Comparison of ENCODE assay signal across 10 cellular contexts in the genomic region with DNA sequence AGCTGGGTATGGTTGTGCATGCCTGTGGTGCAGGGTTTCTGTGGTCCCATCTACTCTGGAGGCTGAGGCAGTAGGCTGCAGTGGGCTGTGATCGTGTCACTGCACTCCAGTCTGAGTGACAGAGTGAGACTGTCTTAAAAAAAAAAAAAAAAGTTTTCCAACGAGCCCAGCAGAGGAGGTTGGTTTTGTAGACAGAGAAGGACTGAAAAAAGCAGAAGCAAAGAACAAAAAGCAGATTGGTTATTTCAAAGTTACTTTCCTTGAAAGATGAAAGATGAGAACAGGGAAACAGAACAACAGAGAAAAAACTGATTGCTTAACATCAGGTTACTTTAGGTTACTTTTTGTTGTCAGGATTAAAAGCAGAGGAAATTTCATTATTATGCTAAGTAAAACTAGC.
DNase-seq lines count a peak whose midpoint lies in the region; ATAC-seq and TF ChIP-seq lines count a peak whose summit lies in the region.
"Had no signal": no experiment of that assay in that cellular context is flagged by ENCODE, and none has a peak within 500 bp of the region (broad histone marks: within the 10 kb centered on the region; RNA-seq: fewer than 3 reads in every experiment).

No MANE protein-coding gene starts in this region.

- peak; percentile 32 to 77 (median 46) for ATAC-seq in T-cell (replicated peaks in 1 of 4)
- peak in 3 of 4 donors; percentile 12 to 40 (median 29) for ATAC-seq in heart left ventricle
- no peak for ATAC-seq in GM18505 (IDR thresholded peaks at IDR 0.05; ENCODE audit: unreplicated experiment)

- peak overlapping the region in 3 of 12 donors; percentile 12 to 68 (median 42) for H3K27ac ChIP-seq in heart left ventricle
- peak overlapping the region; percentile 32 to 75 (median 61) for H3K27ac ChIP-seq in transverse colon

- peaks cover 54% of the 10 kb centered on the region for H3K36me3 Mint-ChIP-seq in activated naive CD4-positive, alpha-beta T cell treated with anti-CD3 and anti-CD28 coated beads, Interleukin-2, amount 10 ng/mL, durations not matched to agents 7 days and 5 days
- H3K36me3 Mint-ChIP-seq in T-cell, result no peaks in the 10 kb centered on the region

- in situ Hi-C loops in transverse colon (cut with MboI; ENCODE audit: low pct_ligation_motif_present in 1 of 4, low pct_unique_long_range_greater_than_20kb in 1 of 4, low sequenced_read_pairs in 3 of 4), result no loop called here

- peak overlapping the region; percentile 31 for H3K4me3 Mint-ChIP-seq in activated naive CD4-positive, alpha-beta T cell treated with anti-CD3 and anti-CD28 coated beads, Interleukin-2, amount 10 ng/mL, durations not matched to agents 7 days and 5 days
- H3K4me3 Mint-ChIP-seq in T-cell, result peak overlapping the region in 1 of 3 donors; percentile 50

- H3K4me1 Mint-ChIP-seq in activated naive CD4-positive, alpha-beta T cell treated with anti-CD3 and anti-CD28 coated beads, Interleukin-2, amount 10 ng/mL, durations not matched to agents 7 days and 5 days, result peaks cover 90% of the 10 kb centered on the region
- peaks cover 67 to 77% (median 76%) of the 10 kb centered on the region in 3 donors for H3K4me1 Mint-ChIP-seq in T-cell

- CTCF ChIA-PET in activated naive CD4-positive, alpha-beta T cell treated with anti-CD3 and anti-CD28 coated beads, Interleukin-2, amount 10 ng/mL, durations not matched to agents 7 days and 5 days (lab: Charles Lee), result no interaction called here
- CTCF ChIA-PET in T-cell (lab: Charles Lee), result interaction anchor here (0.7 kb wide), 2 partner anchors 42 to 1608 kb away, joined by 3 to 6 read pairs; no protein-coding TSS in a partner anchor

- POLR2A ChIA-PET in T-cell (lab: Charles Lee), result interaction anchor here in 1 of 2 donors (0.7 kb wide), 1 partner anchor 161 kb away, joined by 3 read pairs; no protein-coding TSS in a partner anchor

- no peaks in the 10 kb centered on the region for H3K27me3 Mint-ChIP-seq in activated naive CD4-positive, alpha-beta T cell treated with anti-CD3 and anti-CD28 coated beads, Interleukin-2, amount 10 ng/mL, durations not matched to agents 7 days and 5 days
- H3K27me3 Mint-ChIP-seq in T-cell, result no peaks in the 10 kb centered on the region

- peak overlapping the region; percentile 97 for H3K27ac Mint-ChIP-seq in activated naive CD4-positive, alpha-beta T cell treated with anti-CD3 and anti-CD28 coated beads, Interleukin-2, amount 10 ng/mL, durations not matched to agents 7 days and 5 days
- H3K27ac Mint-ChIP-seq in T-cell, result peak overlapping the region; percentile 89 to 97

- no peak for TF ChIP-seq EP300 in transverse colon (IDR thresholded peaks at IDR 0.05; ENCODE audit: low read depth)

- no peaks in the 10 kb centered on the region for H3K9me3 Mint-ChIP-seq in activated naive CD4-positive, alpha-beta T cell treated with anti-CD3 and anti-CD28 coated beads, Interleukin-2, amount 10 ng/mL, durations not matched to agents 7 days and 5 days
- no peaks in the 10 kb centered on the region for H3K9me3 Mint-ChIP-seq in T-cell

- intact Hi-C loops in heart left ventricle (cut with DNase I) (no loop called here), transverse colon (cut with DNase I; ENCODE audit: low total_unique reads) (no loop called here)

- TF ChIP-seq POLR2A in heart left ventricle (IDR thresholded peaks at IDR 0.05) (no peak), transverse colon (IDR thresholded peaks at IDR 0.05) (no peak), GM18505 (IDR thresholded peaks at IDR 0.05; ENCODE audit: borderline replicate concordance, extremely low read depth, insufficient read depth, insufficient read length) (no peak)

- 45 to 66% (median 53%) methylated on average over 2 of the region's 2 CpGs for WGBS in heart left ventricle, 4 donors
- 40 to 48% methylated on average over 2 of the region's 2 CpGs for WGBS in transverse colon (ENCODE audit: low coverage in 1 of 2), 2 donors

- TF ChIP-seq CTCF in heart left ventricle (IDR thresholded peaks at IDR 0.05), result no peak
- no peak for TF ChIP-seq CTCF in transverse colon (IDR thresholded peaks at IDR 0.05)
- no peak for TF ChIP-seq CTCF in GM10266 (IDR thresholded peaks at IDR 0.05; ENCODE audit: control insufficient read depth, insufficient read depth, low read depth, missing control alignments)

- H3K4me3 ChIP-seq in heart left ventricle (no peak overlapping the region), transverse colon (no peak overlapping the region)

- DNase-seq in activated naive CD4-positive, alpha-beta T cell treated with anti-CD3 and anti-CD28 coated beads, Interleukin-2, amount 10 ng/mL, durations not matched to agents 7 days and 5 days, result peak; percentile 65
- no peak for DNase-seq in activated naive CD4-positive, alpha-beta T cell treated with Interleukin-2 at 50 U/mL for 16 hours
- DNase-seq in T-cell (peak in 5 of 34 experiments; percentile 10 to 50 (median 28)), heart left ventricle (no peak), transverse colon (peak; percentile 21), cerebellum (ENCODE audit: low spot score) (no peak), GM10266 (ENCODE audit: extremely low spot score) (no peak)
- DNase-seq: activated CD8-positive, alpha-beta memory T cell treated with anti-CD3 and anti-CD28 coated beads for 24 hours; dermis blood vessel endothelial cell had no signal

- H3K9me3 ChIP-seq in heart left ventricle (no peaks in the 10 kb centered on the region), transverse colon (no peaks in the 10 kb centered on the region)

- H3K27me3 ChIP-seq in heart left ventricle (no peaks in the 10 kb centered on the region), transverse colon (no peaks in the 10 kb centered on the region)

- H3K36me3 ChIP-seq in heart left ventricle (no peaks in the 10 kb centered on the region), transverse colon (no peaks in the 10 kb centered on the region)

- H3K4me1 ChIP-seq in heart left ventricle (peaks cover 0 to 70% (median 6%) of the 10 kb centered on the region in 12 donors), transverse colon (peaks cover 0 to 15% (median 0%) of the 10 kb centered on the region in 4 donors)

Comparison
In these comparisons a context has a peak if more than half of its experiments do, and no peak if none do; other contexts are left out.
1. DNase-seq: peak in activated naive CD4-positive, alpha-beta T cell treated with anti-CD3 and anti-CD28 coated beads, Interleukin-2, amount 10 ng/mL, durations not matched to agents 7 days and 5 days (single experiment) and transverse colon (single experiment); none in activated naive CD4-positive, alpha-beta T cell treated with Interleukin-2 at 50 U/mL for 16 hours (single experiment), heart left ventricle (0 of 5), cerebellum (single experiment) and GM10266 (single experiment).